ENCODE assay signal across 20 cellular contexts in genomic region chr4:143251781-143252180, GRCh38.
DNase-seq lines count a peak whose midpoint lies in the region; FAIRE-seq and TF ChIP-seq lines count a peak whose summit lies in the region.
"Had no signal": no experiment of that assay in that cellular context is flagged by ENCODE, and none has a peak within 500 bp of the region (broad histone marks: within the 10 kb centered on the region; RNA-seq: fewer than 3 reads in every experiment).

No MANE protein-coding gene starts in this region.

- no peak for FAIRE-seq in D721Med (lab: Jason Lieb, UNC)
- no peak for FAIRE-seq in GM12891 (lab: Jason Lieb, UNC)
- FAIRE-seq: endometrium had no signal

- H3K4me2 ChIP-seq in mammary epithelial cell (ENCODE audit: insufficient read depth, low read depth, low read length), result peak overlapping the region; percentile 52

- no TSS peak for BruUV-seq in mammary epithelial cell (replicated peaks; lab: Mats Ljungman, UMichigan)
- no TSS peak for BruUV-seq in Calu3 (replicated peaks; lab: Mats Ljungman, UMichigan)

- H3K4me3 ChIP-seq in LNCaP clone FGC (ENCODE audit: low read depth, low read length), result no peak overlapping the region
- H3K4me3 ChIP-seq in mammary epithelial cell (replicated peaks in 1 of 3; ENCODE audit: insufficient read depth in 1 of 3, low read depth in 2 of 3, low read length in 3 of 3), result no peak overlapping the region
- no peak overlapping the region for H3K4me3 ChIP-seq in fibroblast of the aortic adventitia (ENCODE audit: low read depth, low read length)
- no peak overlapping the region for H3K4me3 ChIP-seq in retinal pigment epithelial cell (ENCODE audit: low read length)

- 79% methylated on average over 1 of the region's 1 CpG for WGBS in mammary epithelial cell (ENCODE audit: low coverage, missing lambda C conversion rate)

- no peaks in the 10 kb centered on the region for H3K36me3 ChIP-seq in mammary epithelial cell (ENCODE audit: insufficient read depth, low read length)
- H3K36me3 ChIP-seq: brain microvascular endothelial cell had no signal

- H3K79me2 ChIP-seq in mammary epithelial cell (ENCODE audit: insufficient read depth, low read length), result no peaks in the 10 kb centered on the region

- CTCF ChIA-PET in mammary epithelial cell (lab: Charles Lee; ENCODE audit: low non-redundant PET), result no interaction called here
- CTCF ChIA-PET in Calu3 (lab: Charles Lee), result no interaction called here

- no peaks in the 10 kb centered on the region for H3K9me3 ChIP-seq in mammary epithelial cell (replicated peaks; ENCODE audit: insufficient read depth, low read length)

- H3K27me3 Mint-ChIP-seq in Calu3 (ENCODE audit: unreplicated experiment), result no peaks in the 10 kb centered on the region
- H3K27me3 Mint-ChIP-seq: activated CD8-positive, alpha-beta T cell treated with anti-CD3 and anti-CD28 coated beads for 36 hours; progenitor cell of endocrine pancreas had no signal

- H3K36me3 Mint-ChIP-seq in Calu3 (ENCODE audit: insufficient read depth, unreplicated experiment), result no peaks in the 10 kb centered on the region

- no peak for TF ChIP-seq CTCF in LNCaP clone FGC (IDR thresholded peaks at IDR 0.05; ENCODE audit: control insufficient read depth, extremely low read depth, insufficient read depth)
- no peak for TF ChIP-seq CTCF in mammary epithelial cell (conservative IDR thresholded peaks at IDR 0.05 in 1 of 2, IDR thresholded peaks at IDR 0.05 in 1 of 2; ENCODE audit: extremely low read depth in 1 of 2, insufficient read depth in 1 of 2, low read depth in 1 of 2, low read length in 2 of 2)
- TF ChIP-seq CTCF in fibroblast of the aortic adventitia (IDR thresholded peaks at IDR 0.05; ENCODE audit: insufficient read depth, low read length), result no peak
- TF ChIP-seq CTCF in retinal pigment epithelial cell (conservative IDR thresholded peaks at IDR 0.05; ENCODE audit: low read depth, low read length), result no peak
- TF ChIP-seq CTCF in D721Med (IDR thresholded peaks at IDR 0.05; ENCODE audit: insufficient read depth, missing control alignments), result no peak
- TF ChIP-seq CTCF in Calu3 (IDR thresholded peaks at IDR 0.05; ENCODE audit: unreplicated experiment), result no peak

- no peak overlapping the region for H3K27ac ChIP-seq in mammary epithelial cell (ENCODE audit: insufficient read depth, low read depth, low read length)
- H3K27ac ChIP-seq: brain microvascular endothelial cell, HL-60 had no signal

- no peak overlapping the region for H3K4me3 Mint-ChIP-seq in Calu3 (ENCODE audit: low read depth, unreplicated experiment)
- H3K4me3 Mint-ChIP-seq: activated CD8-positive, alpha-beta T cell treated with anti-CD3 and anti-CD28 coated beads for 36 hours had no signal

- no peak overlapping the region for H3K27ac Mint-ChIP-seq in Calu3 (ENCODE audit: unreplicated experiment)
- H3K27ac Mint-ChIP-seq: activated CD8-positive, alpha-beta T cell treated with anti-CD3 and anti-CD28 coated beads for 36 hours; progenitor cell of endocrine pancreas had no signal

- H3K4me1 Mint-ChIP-seq in Calu3 (ENCODE audit: low read depth, unreplicated experiment), result peaks cover 13% of the 10 kb centered on the region

- in situ Hi-C loops in mammary epithelial cell (cut with MboI; ENCODE audit: low sequenced_read_pairs in 2 of 2), result no loop called here

- no peak overlapping the region for H3K9ac ChIP-seq in mammary epithelial cell (ENCODE audit: insufficient read depth, low read length)

- intact Hi-C loops in mammary epithelial cell (cut with micrococcal nuclease), result no loop called here
- intact Hi-C loops in Calu3 (cut with micrococcal nuclease; ENCODE audit: unreplicated experiment), result no loop called here

- H4K20me1 ChIP-seq in mammary epithelial cell (ENCODE audit: insufficient read depth, low read length), result no peaks in the 10 kb centered on the region

- H3K9me3 Mint-ChIP-seq in Calu3 (ENCODE audit: low read depth, unreplicated experiment), result no peaks in the 10 kb centered on the region
- H3K9me3 Mint-ChIP-seq: activated CD8-positive, alpha-beta T cell treated with anti-CD3 and anti-CD28 coated beads for 36 hours had no signal

- H3K27me3 ChIP-seq in mammary epithelial cell (ENCODE audit: insufficient read depth, low read length), result no peaks in the 10 kb centered on the region
- H3K27me3 ChIP-seq: brain microvascular endothelial cell had no signal

- no peak for TF ChIP-seq POLR2A in GM12891 (IDR thresholded peaks at IDR 0.05; ENCODE audit: low read depth, low read length)

- dilution Hi-C loops in mammary epithelial cell (cut with HindIII; ENCODE audit: low sequenced_read_pairs), result loop anchor here (5.0 kb wide), 1 partner anchor 61 kb away; no protein-coding TSS in a partner anchor

- DNase-seq in LNCaP clone FGC (ENCODE audit: low read depth), result peak; percentile 14
- peak; percentile 74 for DNase-seq in mammary epithelial cell
- peak; percentile 16 for DNase-seq in fibroblast of the aortic adventitia (ENCODE audit: low read depth)
- peak; percentile 46 for DNase-seq in retinal pigment epithelial cell (ENCODE audit: low read depth)
- DNase-seq in D721Med (ENCODE audit: insufficient read length, low spot score), result no peak
- no peak for DNase-seq in GM12891 (ENCODE audit: insufficient read length, low spot score)
- no peak for DNase-seq in Calu3
- DNase-seq: activated CD8-positive, alpha-beta T cell treated with anti-CD3 and anti-CD28 coated beads for 36 hours; activated gamma-delta T cell; brain microvascular endothelial cell; cortex of kidney; DMS 273 treated with DMSO at 0.1 percent for 48 hours; GDM1; MV-4-11; NCI-H187; SHP77 treated with DMSO at 0.1 percent for 48 hours; substantia nigra had no signal

- peaks cover 32% of the 10 kb centered on the region for H3K4me1 ChIP-seq in mammary epithelial cell (ENCODE audit: insufficient read depth, low read length)

- no peak overlapping the region for H2AFZ ChIP-seq in mammary epithelial cell (ENCODE audit: low read depth, low read length)

TF ChIP-seq in GM12891, 5 proteins besides CTCF, POLR2A, EP300 and RAD21:
- TF ChIP-seq PAX5 (IDR thresholded peaks at IDR 0.05; ENCODE audit: insufficient read depth, low read length, severe bottlenecking) (no peak), POU2F2 (IDR thresholded peaks at IDR 0.05; ENCODE audit: low read depth, low read length) (no peak), POLR2AphosphoS5 (IDR thresholded peaks at IDR 0.05; ENCODE audit: low read depth, low read length) (no peak), TAF1 (IDR thresholded peaks at IDR 0.05; ENCODE audit: low read depth, low read length) (no peak), SPI1 (IDR thresholded peaks at IDR 0.05; ENCODE audit: low read depth, low read length) (no peak)
TF ChIP-seq in GM12891: peak in this region for 0.

Comparison
In these comparisons a context has a peak if more than half of its experiments do, and no peak if none do; other contexts are left out.
1. DNase-seq: peak in LNCaP clone FGC (single experiment), mammary epithelial cell (single experiment), fibroblast of the aortic adventitia (single experiment) and retinal pigment epithelial cell (single experiment); none in D721Med (single experiment), GM12891 (single experiment) and Calu3 (single experiment).